ENCODE assay signal across 17 cellular contexts in genomic region chr13:110368408-110368807, GRCh38.
"Had no signal": no experiment of that assay in that cellular context is flagged by ENCODE, and none has a peak within 500 bp of the region (broad histone marks: within the 10 kb centered on the region; RNA-seq: fewer than 3 reads in every experiment).

No MANE protein-coding gene starts in this region.

- H3K36me3 Mint-ChIP-seq: naive thymus-derived CD4-positive, alpha-beta T cell had no signal

- H3K4me3 Mint-ChIP-seq: dendritic cell treated with granulocyte-macrophage colony-stimulating factor and Interleukin-4, amounts not matched to agents 40 ng/mL and 50 ng/mL, for 4 days; naive thymus-derived CD4-positive, alpha-beta T cell; T-helper 2 cell treated with Interferon-gamma antibody and Interleukin-4, amounts not matched to agents 5 μg/mL and 100 μg/mL, for 36 hours had no signal

- ATAC-seq: heart right ventricle; mucosa of descending colon; naive thymus-derived CD4-positive, alpha-beta T cell; right cardiac atrium; stimulated activated naive CD8-positive, alpha-beta T cell treated with anti-CD3 and anti-CD28 coated beads, Interleukin-15, Interleukin-2, amounts not matched to agents 100 U/mL and 50 U/mL, for 24 hours had no signal

- H3K27ac Mint-ChIP-seq: activated T-helper 2 cell treated with anti-CD3 and anti-CD28 coated beads, Interferon-gamma antibody, Interleukin-2, Interleukin-4, amounts not matched to agents 10 μg/mL and 5 μg/mL and 100 μg/mL, durations not matched to agents 14 hours and 24 hours and 36 hours; dendritic cell treated with granulocyte-macrophage colony-stimulating factor and Interleukin-4, amounts not matched to agents 40 ng/mL and 50 ng/mL, for 4 days; T-helper 2 cell treated with Interferon-gamma antibody and Interleukin-4, amounts not matched to agents 5 μg/mL and 100 μg/mL, for 36 hours had no signal

- DNase-seq: activated CD4-positive, alpha-beta T cell treated with anti-CD3 and anti-CD28 coated beads, Interleukin-2, amount 50 U/mL, for 1 hour; activated naive CD4-positive, alpha-beta T cell treated with anti-CD3 and anti-CD28 coated beads, Interleukin-2, amount 50 U/mL, for 16 hours; central memory CD4-positive, alpha-beta T cell; effector memory CD4-positive, alpha-beta T cell; heart right ventricle; mucosa of descending colon; naive thymus-derived CD4-positive, alpha-beta T cell; right cardiac atrium; SJCRH30; small intestine; stimulated activated naive CD8-positive, alpha-beta T cell treated with anti-CD3 and anti-CD28 coated beads, Interleukin-15, Interleukin-2, amounts not matched to agents 100 U/mL and 50 U/mL, for 24 hours; SW 1271 had no signal

- H3K9me3 Mint-ChIP-seq: activated T-helper 2 cell treated with anti-CD3 and anti-CD28 coated beads, Interferon-gamma antibody, Interleukin-2, Interleukin-4, amounts not matched to agents 10 μg/mL and 5 μg/mL and 100 μg/mL, durations not matched to agents 14 hours and 24 hours and 36 hours; dendritic cell treated with granulocyte-macrophage colony-stimulating factor and Interleukin-4, amounts not matched to agents 40 ng/mL and 50 ng/mL, for 4 days; naive thymus-derived CD4-positive, alpha-beta T cell; T-helper 2 cell treated with Interferon-gamma antibody and Interleukin-4, amounts not matched to agents 5 μg/mL and 100 μg/mL, for 36 hours had no signal

- H3K36me3 ChIP-seq: prostate gland, vagina had no signal

- H3K4me1 Mint-ChIP-seq: naive thymus-derived CD4-positive, alpha-beta T cell had no signal

- H3K4me3 ChIP-seq: heart right ventricle, mucosa of descending colon, prostate gland, SJCRH30, vagina had no signal

- H3K27me3 ChIP-seq: heart right ventricle, SJCRH30, vagina had no signal

- H3K9me3 ChIP-seq: heart right ventricle, mucosa of descending colon, prostate gland, SJCRH30, vagina had no signal

- H3K27ac ChIP-seq: prostate gland, SJCRH30, vagina had no signal

- H3K4me1 ChIP-seq: prostate gland, SJCRH30 had no signal
